In genomic region chrX:13752646-13753045, GRCh38 we compare ENCODE assay signal across 11 cellular contexts. TPM values are rescaled to one million over a fixed set of nuclear protein-coding genes. Genes with fewer than 3 reads are reported as not detected.
DNase-seq lines count a peak whose midpoint lies in the region; ATAC-seq, FAIRE-seq and TF ChIP-seq lines count a peak whose summit lies in the region.
"Had no signal": no experiment of that assay in that cellular context is flagged by ENCODE, and none has a peak within 500 bp of the region (broad histone marks: within the 10 kb centered on the region; RNA-seq: fewer than 3 reads in every experiment).

No MANE protein-coding gene starts in this region.

- TF ChIP-seq CTCF in natural killer cell (IDR thresholded peaks at IDR 0.05) (no peak), nephron progenitor cell (IDR thresholded peaks at IDR 0.05) (no peak), left lung (IDR thresholded peaks at IDR 0.05) (no peak)

- peak; percentile 53 for ATAC-seq in HG02884 (IDR thresholded peaks at IDR 0.05; ENCODE audit: unreplicated experiment)
- no peak for ATAC-seq in natural killer cell
- no peak for ATAC-seq in left lung

- H3K27me3 Mint-ChIP-seq in natural killer cell (ENCODE audit: low read depth in 2 of 2) (no peaks in the 10 kb centered on the region), nephron progenitor cell (ENCODE audit: low read depth, poor library complexity) (no peaks in the 10 kb centered on the region)
- H3K27me3 Mint-ChIP-seq: stimulated activated naive CD8-positive, alpha-beta T cell treated with anti-CD3 and anti-CD28 coated beads, Interleukin-15, Interleukin-2, amounts not matched to agents 100 ng/mL and 50 ng/mL, for 24 hours had no signal

- H3K9me3 ChIP-seq in left lung, result no peaks in the 10 kb centered on the region
- H3K9me3 ChIP-seq: right lobe of liver had no signal

- H3K4me1 Mint-ChIP-seq in natural killer cell (peaks cover 23 to 34% of the 10 kb centered on the region in 2 donors), nephron progenitor cell (no peaks in the 10 kb centered on the region)

- no peak for FAIRE-seq in frontal cortex (lab: Jason Lieb, UNC)

- H3K27ac ChIP-seq in left lung, result no peak overlapping the region
- H3K27ac ChIP-seq: right lobe of liver had no signal

- DNase-seq in SIG-M5 treated with dmso at 0.1 percent for 504 hours (lab: John Stamatoyannopoulos, UW; ENCODE audit: unreplicated experiment) (peak; percentile 72), SIG-M5 (lab: John Stamatoyannopoulos, UW) (no peak), NOMO-1 (lab: John Stamatoyannopoulos, UW; ENCODE audit: unreplicated experiment in 2 of 2) (peak; percentile 81 to 90), natural killer cell (no peak), nephron progenitor cell (no peak), frontal cortex (ENCODE audit: low spot score in 2 of 2) (no peak), left lung (no peak)
- DNase-seq: NCI-H748 treated with DMSO at 0.1 percent for 48 hours, right lobe of liver had no signal

- no peak overlapping the region for H3K4me3 ChIP-seq in left lung
- H3K4me3 ChIP-seq: right lobe of liver had no signal

- H3K4me3 Mint-ChIP-seq in natural killer cell (no peak overlapping the region), nephron progenitor cell (no peak overlapping the region)
- H3K4me3 Mint-ChIP-seq: stimulated activated naive CD8-positive, alpha-beta T cell treated with anti-CD3 and anti-CD28 coated beads, Interleukin-15, Interleukin-2, amounts not matched to agents 100 ng/mL and 50 ng/mL, for 24 hours had no signal

- H3K27me3 ChIP-seq in left lung, result no peaks in the 10 kb centered on the region
- H3K27me3 ChIP-seq: right lobe of liver had no signal

- H3K9me3 Mint-ChIP-seq in natural killer cell (no peaks in the 10 kb centered on the region), nephron progenitor cell (peaks cover under 1% of the 10 kb centered on the region)
- H3K9me3 Mint-ChIP-seq: stimulated activated naive CD8-positive, alpha-beta T cell treated with anti-CD3 and anti-CD28 coated beads, Interleukin-15, Interleukin-2, amounts not matched to agents 100 ng/mL and 50 ng/mL, for 24 hours had no signal

- intact Hi-C loops in natural killer cell (cut with micrococcal nuclease), result no loop called here
- intact Hi-C loops in left lung (cut with DNase I), result no loop called here

- peaks cover 0 to 18% of the 10 kb centered on the region in 2 donors for H3K36me3 ChIP-seq in left lung

- no peaks in the 10 kb centered on the region for H3K4me1 ChIP-seq in left lung
- H3K4me1 ChIP-seq: right lobe of liver had no signal

- H3K27ac Mint-ChIP-seq in natural killer cell (peak overlapping the region; percentile 35 to 46), nephron progenitor cell (no peak overlapping the region)
- H3K27ac Mint-ChIP-seq: stimulated activated naive CD8-positive, alpha-beta T cell treated with anti-CD3 and anti-CD28 coated beads, Interleukin-15, Interleukin-2, amounts not matched to agents 100 ng/mL and 50 ng/mL, for 24 hours had no signal

- H3K36me3 Mint-ChIP-seq in natural killer cell (no peaks in the 10 kb centered on the region), nephron progenitor cell (ENCODE audit: low read depth) (peaks cover 23% of the 10 kb centered on the region)

RNA-seq across cellular contexts. Expression of gene OFD1, which starts 18.1 kb away (rescaled TPM):
- 10 to 100 TPM; 62.8 to 77.6 (median 74.9) TPM for total RNA-seq in natural killer cell
- 15.9 TPM for total RNA-seq in frontal cortex
- total RNA-seq in left lung, result 10 to 100 TPM; 19.1 to 24.4 TPM

RNA-seq across cellular contexts. Expression of gene TRAPPC2, which starts 18.2 kb away (rescaled TPM):
- total RNA-seq in natural killer cell (10 to 100 TPM; 24.2 to 63.3 (median 42.4) TPM), frontal cortex (76.6 TPM), left lung (10 to 100 TPM; 13.2 to 20.7 TPM)

Comparison
In these comparisons a context has a peak if more than half of its experiments do, and no peak if none do; other contexts are left out.
1. DNase-seq: peak in SIG-M5 treated with dmso at 0.1 percent for 504 hours (single experiment) and NOMO-1 (2 of 2); none in SIG-M5 (single experiment), natural killer cell (single experiment), nephron progenitor cell (single experiment), frontal cortex (0 of 2) and left lung (0 of 2).